ENCODE assay signal across 9 cellular contexts in genomic region chr1:246329900-246330299, GRCh38.
A peak's percentile ranks its signal among the peaks of the same experiment; 100 is the strongest.
DNase-seq lines count a peak whose midpoint lies in the region; ATAC-seq and TF ChIP-seq lines count a peak whose summit lies in the region.
"Had no signal": no experiment of that assay in that cellular context is flagged by ENCODE, and none has a peak within 500 bp of the region (broad histone marks: within the 10 kb centered on the region; RNA-seq: fewer than 3 reads in every experiment).

No MANE protein-coding gene starts in this region.

- peak overlapping the region; percentile 44 for H3K27ac Mint-ChIP-seq in activated naive CD8-positive, alpha-beta T cell treated with anti-CD3 and anti-CD28 coated beads, Interleukin-2, amount 50 U/mL, for 24 hours

- peak; percentile 94 for ATAC-seq in GM18508 (IDR thresholded peaks at IDR 0.05; ENCODE audit: insufficient read depth, unreplicated experiment)
- peak; percentile 97 for ATAC-seq in GM19467 (IDR thresholded peaks at IDR 0.05; ENCODE audit: unreplicated experiment)
- peak; percentile 97 for ATAC-seq in HG03103 (IDR thresholded peaks at IDR 0.05; ENCODE audit: low read depth, unreplicated experiment)
- peak; percentile 97 for ATAC-seq in activated naive CD8-positive, alpha-beta T cell treated with anti-CD3 and anti-CD28 coated beads, Interleukin-2, amount 50 U/mL, for 24 hours

- H3K27me3 Mint-ChIP-seq in activated naive CD8-positive, alpha-beta T cell treated with anti-CD3 and anti-CD28 coated beads, Interleukin-2, amount 50 U/mL, for 24 hours = no peaks in the 10 kb centered on the region

- H3K36me3 ChIP-seq in right atrium auricular region = no peaks in the 10 kb centered on the region

- no peak overlapping the region for H3K4me3 ChIP-seq in right atrium auricular region

- no peak overlapping the region for H3K27ac ChIP-seq in right atrium auricular region

- no peak for TF ChIP-seq CTCF in right atrium auricular region (IDR thresholded peaks at IDR 0.05)

- no peaks in the 10 kb centered on the region for H3K27me3 ChIP-seq in right atrium auricular region

- peak; percentile 5 for DNase-seq in activated naive CD8-positive, alpha-beta T cell treated with anti-CD3 and anti-CD28 coated beads, Interleukin-2, amount 50 U/mL, for 24 hours
- DNase-seq in right atrium auricular region (ENCODE audit: low spot score) = no peak
- DNase-seq in UCSD-AML1 (lab: John Stamatoyannopoulos, UW; ENCODE audit: unreplicated experiment) = no peak
- no peak for DNase-seq in stimulated activated naive CD4-positive, alpha-beta T cell (lab: John Stamatoyannopoulos, UW)
- DNase-seq in HK-2 (ENCODE audit: unreplicated experiment) = no peak
- DNase-seq: hypothalamus had no signal

- H3K4me1 Mint-ChIP-seq in activated naive CD8-positive, alpha-beta T cell treated with anti-CD3 and anti-CD28 coated beads, Interleukin-2, amount 50 U/mL, for 24 hours = peaks cover 52% of the 10 kb centered on the region

- peaks cover 0 to 4% of the 10 kb centered on the region in 2 donors for H3K9me3 ChIP-seq in right atrium auricular region

- H3K4me1 ChIP-seq in right atrium auricular region = no peaks in the 10 kb centered on the region

- H3K4me3 Mint-ChIP-seq in activated naive CD8-positive, alpha-beta T cell treated with anti-CD3 and anti-CD28 coated beads, Interleukin-2, amount 50 U/mL, for 24 hours = peak overlapping the region; percentile 18

- peaks cover 59% of the 10 kb centered on the region for H3K36me3 Mint-ChIP-seq in activated naive CD8-positive, alpha-beta T cell treated with anti-CD3 and anti-CD28 coated beads, Interleukin-2, amount 50 U/mL, for 24 hours (ENCODE audit: low read depth)

- peaks cover 13% of the 10 kb centered on the region for H3K9me3 Mint-ChIP-seq in activated naive CD8-positive, alpha-beta T cell treated with anti-CD3 and anti-CD28 coated beads, Interleukin-2, amount 50 U/mL, for 24 hours
